In genomic region chr1:24186993-24187790, GRCh38 we compare ENCODE assay signal across 9 cellular contexts. TPM values are rescaled to one million over a fixed set of nuclear protein-coding genes. Genes with fewer than 3 reads are reported as not detected.
DNase-seq lines count a peak whose midpoint lies in the region; ATAC-seq lines count a peak whose summit lies in the region.
"Had no signal": no experiment of that assay in that cellular context is flagged by ENCODE, and none has a peak within 500 bp of the region (broad histone marks: within the 10 kb centered on the region; RNA-seq: fewer than 3 reads in every experiment).

Gene IFNLR1 (minus strand): TSS chr1:24187289. CDS start chr1:24187248, 41 bp downstream.

- H3K9me3 ChIP-seq in skeletal muscle tissue (ENCODE audit: control insufficient read depth in 3 of 3, low read length in 3 of 3): no peaks in the 10 kb centered on the region

- peak within 1 kb of the TSS; percentile 72 to 83 (median 79) for H3K9ac ChIP-seq in skeletal muscle tissue (ENCODE audit: low read depth in 1 of 3, low read length in 3 of 3)

- peaks cover 3% of the 10 kb centered on the region for H3K27me3 Mint-ChIP-seq in activated naive CD8-positive, alpha-beta T cell treated with anti-CD3 and anti-CD28 coated beads, Interleukin-2, amount 10 ng/mL, durations not matched to agents 7 days and 5 days

- H3K27ac ChIP-seq in skeletal muscle tissue (ENCODE audit: low read depth, low read length): peak within 1 kb of the TSS; percentile 65

- peaks cover 3% of the 10 kb centered on the region for H3K9me3 Mint-ChIP-seq in activated naive CD8-positive, alpha-beta T cell treated with anti-CD3 and anti-CD28 coated beads, Interleukin-2, amount 10 ng/mL, durations not matched to agents 7 days and 5 days

- H3K4me1 Mint-ChIP-seq in activated naive CD8-positive, alpha-beta T cell treated with anti-CD3 and anti-CD28 coated beads, Interleukin-2, amount 10 ng/mL, durations not matched to agents 7 days and 5 days: peaks cover 37% of the 10 kb centered on the region

- H3K36me3 ChIP-seq in skeletal muscle tissue (ENCODE audit: control insufficient read depth in 3 of 3, insufficient read depth in 3 of 3, low read length in 3 of 3): no peaks in the 10 kb centered on the region

- peak within 1 kb of the TSS; percentile 86 for H3K4me3 Mint-ChIP-seq in activated naive CD8-positive, alpha-beta T cell treated with anti-CD3 and anti-CD28 coated beads, Interleukin-2, amount 10 ng/mL, durations not matched to agents 7 days and 5 days

- in situ Hi-C loops in Caki2 (cut with HindIII; ENCODE audit: low pct_unique_long_range_greater_than_20kb, low sequenced_read_pairs): no loop called here

- H3K4me3 ChIP-seq in skeletal muscle tissue (ENCODE audit: low read length in 3 of 3): peak within 1 kb of the TSS; percentile 78 to 81 (median 80)

- H3K36me3 Mint-ChIP-seq in activated naive CD8-positive, alpha-beta T cell treated with anti-CD3 and anti-CD28 coated beads, Interleukin-2, amount 10 ng/mL, durations not matched to agents 7 days and 5 days: peaks cover 2% of the 10 kb centered on the region

- peaks cover 5 to 23% (median 15%) of the 10 kb centered on the region in 3 donors for H3K4me1 ChIP-seq in skeletal muscle tissue (ENCODE audit: control insufficient read depth in 3 of 3, insufficient read depth in 3 of 3, low read length in 3 of 3)

- peak; percentile 61 for DNase-seq in Caki2 (ENCODE audit: low read depth)
- DNase-seq in RPMI8226: peak; percentile 86
- DNase-seq in activated naive CD8-positive, alpha-beta T cell treated with anti-CD3 and anti-CD28 coated beads, Interleukin-2, amount 10 ng/mL, durations not matched to agents 7 days and 5 days: peak; percentile 77
- peak in 35 of 51 donors; percentile 5 to 80 (median 44) for DNase-seq in hypothalamus (lab: John Stamatoyannopoulos, UW)
- DNase-seq in Kasumi-1 (lab: John Stamatoyannopoulos, UW): no peak

- peak within 1 kb of the TSS; percentile 73 for H3K27ac Mint-ChIP-seq in activated naive CD8-positive, alpha-beta T cell treated with anti-CD3 and anti-CD28 coated beads, Interleukin-2, amount 10 ng/mL, durations not matched to agents 7 days and 5 days

- H3K27me3 ChIP-seq in skeletal muscle tissue (ENCODE audit: control insufficient read depth in 3 of 3, insufficient read depth in 3 of 3, low read length in 3 of 3): peaks cover 0 to 8% (median 6%) of the 10 kb centered on the region in 3 donors

- POLR2A ChIA-PET in activated naive CD8-positive, alpha-beta T cell treated with anti-CD3 and anti-CD28 coated beads, Interleukin-2, amount 10 ng/mL, durations not matched to agents 7 days and 5 days (lab: Charles Lee): interaction anchor here (0.6 kb wide), 1 partner anchor 364 kb away, joined by 3 read pairs; no protein-coding TSS in a partner anchor

- ATAC-seq in HG03045 (IDR thresholded peaks at IDR 0.05; ENCODE audit: unreplicated experiment) (peak; percentile 36), HG02870 (IDR thresholded peaks at IDR 0.05; ENCODE audit: unreplicated experiment) (no peak)
- peak; percentile 88 for ATAC-seq in activated naive CD8-positive, alpha-beta T cell treated with anti-CD3 and anti-CD28 coated beads, Interleukin-2, amount 10 ng/mL, durations not matched to agents 7 days and 5 days (ENCODE audit: low read depth)

RNA-seq across cellular contexts. Expression of gene IFNLR1, which starts in this region (rescaled TPM):
- total RNA-seq in Caki2 (2014; rRNA removed; shearing (Covaris generic); ENCODE audit: low replicate concordance): 0.17 and 4.1 TPM in 2 replicates
- 1 to 10 TPM; 6.2 to 7.9 TPM for total RNA-seq in activated naive CD8-positive, alpha-beta T cell treated with anti-CD3 and anti-CD28 coated beads, Interleukin-2, amount 10 ng/mL, durations not matched to agents 7 days and 5 days
- not detected for total RNA-seq in skeletal muscle tissue
- total RNA-seq: LHCN-M2 had no signal

Comparison
In these comparisons a context has a peak if more than half of its experiments do, and no peak if none do; other contexts are left out.
1. DNase-seq: peak in Caki2 (single experiment), RPMI8226 (single experiment), activated naive CD8-positive, alpha-beta T cell treated with anti-CD3 and anti-CD28 coated beads, Interleukin-2, amount 10 ng/mL, durations not matched to agents 7 days and 5 days (single experiment) and hypothalamus (35 of 51); none in Kasumi-1 (0 of 2).